ENCODE assay signal across 2 cellular contexts in the genomic region with DNA sequence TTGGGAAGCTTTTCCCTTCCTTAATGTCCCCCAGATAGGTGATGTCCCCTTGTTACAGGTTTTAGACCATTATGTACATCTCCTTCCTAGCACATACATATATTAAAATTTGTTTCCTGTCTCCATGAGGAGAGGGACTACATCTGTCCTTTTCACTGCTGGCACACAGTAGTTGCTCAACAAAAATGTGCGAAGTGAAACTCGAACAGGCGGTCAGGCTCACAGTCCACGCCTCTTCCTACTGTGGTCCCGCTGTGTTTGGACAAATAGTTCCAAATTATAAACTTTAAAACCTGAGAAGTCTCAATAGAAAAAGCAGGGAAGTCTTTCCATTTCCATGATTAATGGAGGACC.
TF ChIP-seq lines count a peak whose summit lies in the region.

No MANE protein-coding gene starts in this region.

TF ChIP-seq in A549, 52 proteins besides CTCF, POLR2A, EP300 and RAD21 (continued from another document):
- TF ChIP-seq FOXS1 (CRISPR knock-in tag; IDR thresholded peaks at IDR 0.05) (no peak), RCOR1 (IDR thresholded peaks at IDR 0.05; ENCODE audit: low read depth, low read length) (no peak), ZC3H11A (IDR thresholded peaks at IDR 0.05) (no peak), ESRRA (IDR thresholded peaks at IDR 0.05; ENCODE audit: borderline replicate concordance, low read length) (no peak), TP53 (CRISPR knock-in tag; IDR thresholded peaks at IDR 0.05) (no peak), CBX8 (IDR thresholded peaks at IDR 0.05) (no peak), PHF8 (IDR thresholded peaks at IDR 0.05; ENCODE audit: borderline replicate concordance, low read depth) (no peak), FOSB (CRISPR knock-in tag; IDR thresholded peaks at IDR 0.05) (no peak), KDM5A (IDR thresholded peaks at IDR 0.05) (no peak), RFX5 (IDR thresholded peaks at IDR 0.05) (no peak), RARB (CRISPR knock-in tag; IDR thresholded peaks at IDR 0.05) (no peak), HEYL (CRISPR knock-in tag; IDR thresholded peaks at IDR 0.05) (no peak)
- TF ChIP-seq, protein P1, sequence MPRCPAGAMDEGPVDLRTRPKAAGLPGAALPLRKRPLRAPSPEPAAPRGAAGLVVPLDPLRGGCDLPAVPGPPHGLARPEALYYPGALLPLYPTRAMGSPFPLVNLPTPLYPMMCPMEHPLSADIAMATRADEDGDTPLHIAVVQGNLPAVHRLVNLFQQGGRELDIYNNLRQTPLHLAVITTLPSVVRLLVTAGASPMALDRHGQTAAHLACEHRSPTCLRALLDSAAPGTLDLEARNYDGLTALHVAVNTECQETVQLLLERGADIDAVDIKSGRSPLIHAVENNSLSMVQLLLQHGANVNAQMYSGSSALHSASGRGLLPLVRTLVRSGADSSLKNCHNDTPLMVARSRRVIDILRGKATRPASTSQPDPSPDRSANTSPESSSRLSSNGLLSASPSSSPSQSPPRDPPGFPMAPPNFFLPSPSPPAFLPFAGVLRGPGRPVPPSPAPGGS (IDR thresholded peaks at IDR 0.05), result no peak

TF ChIP-seq in K562, 482 proteins besides CTCF, POLR2A, EP300 and RAD21 (continued from another document):
- TF ChIP-seq, protein P2, sequence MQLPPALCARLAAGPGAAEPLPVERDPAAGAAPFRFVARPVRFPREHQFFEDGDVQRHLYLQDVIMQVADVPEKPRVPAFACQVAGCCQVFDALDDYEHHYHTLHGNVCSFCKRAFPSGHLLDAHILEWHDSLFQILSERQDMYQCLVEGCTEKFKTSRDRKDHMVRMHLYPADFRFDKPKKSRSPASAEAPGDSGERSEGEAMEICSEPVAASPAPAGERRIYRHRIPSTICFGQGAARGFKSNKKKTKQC (CRISPR knock-in tag; IDR thresholded peaks at IDR 0.05), result no peak
- TF ChIP-seq SMAD1 (IDR thresholded peaks at IDR 0.05; ENCODE audit: low read depth, low read length, partially characterized antibody) (no peak), RBM25 (IDR thresholded peaks at IDR 0.05; ENCODE audit: low read depth, low read length, severe bottlenecking) (peak; percentile 76), CREB1 (IDR thresholded peaks at IDR 0.05) (no peak), CREB1 (CRISPR knock-in tag; IDR thresholded peaks at IDR 0.05) (0 out of 2 replicates have a peak, but pooled peaks have one; percentile 11)
